ENCODE assay signal across 19 cellular contexts in the genomic region with DNA sequence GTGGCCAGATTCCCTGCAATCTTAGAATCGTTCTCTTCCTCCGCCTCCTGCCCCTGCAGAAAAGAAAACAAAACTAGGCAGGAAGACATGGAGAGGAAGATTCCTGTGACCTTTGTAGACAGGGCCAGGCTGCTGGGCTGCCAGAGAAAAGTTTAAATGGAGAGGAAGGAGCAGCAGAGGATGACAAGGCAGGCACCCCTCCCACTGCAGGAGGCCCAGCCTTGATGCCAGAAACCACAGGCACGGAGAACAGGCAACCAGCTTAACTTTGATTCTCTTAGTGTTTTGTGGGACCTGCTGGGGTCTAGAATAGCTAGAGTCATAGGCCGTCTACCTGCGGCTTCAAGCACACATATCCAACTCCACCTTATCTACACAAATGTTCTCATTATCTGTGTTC.
A peak's percentile ranks its signal among the peaks of the same experiment; 100 is the strongest.
DNase-seq lines count a peak whose midpoint lies in the region; ATAC-seq and TF ChIP-seq lines count a peak whose summit lies in the region.
"Had no signal": no experiment of that assay in that cellular context is flagged by ENCODE, and none has a peak within 500 bp of the region (broad histone marks: within the 10 kb centered on the region; RNA-seq: fewer than 3 reads in every experiment).

No MANE protein-coding gene starts in this region.

- no peak overlapping the region for H2BK120ac ChIP-seq in neuronal stem cell (ENCODE audit: low read depth, low read length)

- H3K79me1 ChIP-seq in neuronal stem cell (ENCODE audit: low read depth, low read length) = no peaks in the 10 kb centered on the region

- no peaks in the 10 kb centered on the region for H3K36me3 ChIP-seq in neuronal stem cell (replicated peaks in 1 of 2; ENCODE audit: control insufficient read depth in 2 of 2, insufficient read depth in 2 of 2, low read length in 2 of 2)
- H3K36me3 ChIP-seq: BLaER1 had no signal

- no peaks in the 10 kb centered on the region for H3K9me3 ChIP-seq in neuronal stem cell (replicated peaks in 1 of 2; ENCODE audit: control insufficient read depth in 2 of 2, insufficient read depth in 1 of 2, low read depth in 1 of 2, low read length in 2 of 2)
- H3K9me3 ChIP-seq: BLaER1, Caco-2 had no signal

- H3K27me3 ChIP-seq in neuronal stem cell (ENCODE audit: control insufficient read depth in 3 of 3, insufficient read depth in 3 of 3, low read depth in 1 of 3, low read length in 3 of 3) = no peaks in the 10 kb centered on the region
- H3K27me3 ChIP-seq: BLaER1 had no signal

- H2AFZ ChIP-seq in neuronal stem cell (ENCODE audit: low read length) = no peak overlapping the region
- H2AFZ ChIP-seq: GM23338 had no signal

- H3K14ac ChIP-seq in neuronal stem cell (ENCODE audit: low read length) = no peak overlapping the region

- peak; percentile 20 for DNase-seq in GOT3 (lab: John Stamatoyannopoulos, UW)
- peak; percentile 11 for DNase-seq in astrocyte of the hippocampus (ENCODE audit: low read depth, low spot score)
- peak; percentile 8 for DNase-seq in fibroblast of the aortic adventitia (ENCODE audit: low read depth)
- no peak for DNase-seq in neuronal stem cell (ENCODE audit: low spot score)
- DNase-seq in H4 (ENCODE audit: low spot score) = no peak
- no peak for DNase-seq in activated naive CD4-positive, alpha-beta T cell (lab: John Stamatoyannopoulos, UW)
- no peak for DNase-seq in nucleus accumbens (lab: John Stamatoyannopoulos, UW)
- DNase-seq: Caco-2; CD4-positive, CD25-positive, alpha-beta regulatory T cell; CD8-positive, alpha-beta T cell; DMS153; DND-41; H7; HCEC 1CT had no signal

- no peak overlapping the region for H3K18ac ChIP-seq in neuronal stem cell (ENCODE audit: low read length)

- peak overlapping the region; percentile 46 for H2BK12ac ChIP-seq in neuronal stem cell (ENCODE audit: low read length)

- TF ChIP-seq CTCF in fibroblast of the aortic adventitia (IDR thresholded peaks at IDR 0.05; ENCODE audit: insufficient read depth, low read length) = no peak

- H2BK5ac ChIP-seq in neuronal stem cell (ENCODE audit: low read length) = peak overlapping the region; percentile 42

- no CpG with 5 or more reads among the region's 5 CpGs for WGBS in neuronal stem cell (ENCODE audit: extremely low coverage in 2 of 2, insufficient read length in 2 of 2, insufficient replicate concordance in 1 of 2), 2 donors

- no peak overlapping the region for H2AK5ac ChIP-seq in neuronal stem cell (ENCODE audit: low read depth, low read length)

- peaks cover 0 to 7% of the 10 kb centered on the region in 2 donors for H3K4me1 ChIP-seq in neuronal stem cell (ENCODE audit: control insufficient read depth in 2 of 2, insufficient read depth in 1 of 2, low read depth in 1 of 2, low read length in 2 of 2)
- H3K4me1 ChIP-seq: BLaER1, Caco-2 had no signal

- H3K4ac ChIP-seq in neuronal stem cell (ENCODE audit: low read length) = no peak overlapping the region

- no peak overlapping the region for H4K91ac ChIP-seq in neuronal stem cell (ENCODE audit: low read depth, low read length, poor library complexity)

- ATAC-seq in GM21360 (IDR thresholded peaks at IDR 0.05; ENCODE audit: unreplicated experiment) = no peak
- ATAC-seq: CD8-positive, alpha-beta T cell; GM23338 had no signal

- no peak overlapping the region for H3K9ac ChIP-seq in neuronal stem cell (ENCODE audit: low read depth, low read length, poor library complexity)
- H3K9ac ChIP-seq: BLaER1 had no signal

- peak overlapping the region; percentile 3 for H2BK15ac ChIP-seq in neuronal stem cell (ENCODE audit: low read length)

- no peak overlapping the region for H3K4me3 ChIP-seq in fibroblast of the aortic adventitia (ENCODE audit: low read depth, low read length)
- H3K4me3 ChIP-seq in neuronal stem cell (ENCODE audit: low read length in 2 of 2) = no peak overlapping the region
- H3K4me3 ChIP-seq: BLaER1, GM23338 had no signal

- H4K8ac ChIP-seq in neuronal stem cell (ENCODE audit: low read depth, low read length) = no peak overlapping the region

- no peak overlapping the region for H3K23ac ChIP-seq in neuronal stem cell (ENCODE audit: low read depth, low read length, poor library complexity)

- H3K4me2 ChIP-seq in neuronal stem cell (ENCODE audit: insufficient read depth, low read length, poor library complexity, severe bottlenecking) = no peak overlapping the region
- H3K4me2 ChIP-seq: BLaER1, GM23338 had no signal

- H3K27ac ChIP-seq in neuronal stem cell (replicated peaks; ENCODE audit: low read length) = no peak overlapping the region
- H3K27ac ChIP-seq: 22Rv1, BLaER1, C4-2B had no signal

Comparison
In these comparisons a context has a peak if more than half of its experiments do, and no peak if none do; other contexts are left out.
1. DNase-seq: peak in GOT3 (single experiment), astrocyte of the hippocampus (single experiment) and fibroblast of the aortic adventitia (single experiment); none in neuronal stem cell (single experiment), H4 (single experiment), activated naive CD4-positive, alpha-beta T cell (0 of 4) and nucleus accumbens (0 of 56).